14 cellular contexts compared by ENCODE assay signal in genomic region chrX:97743014-97743413, GRCh38.
DNase-seq lines count a peak whose midpoint lies in the region; ATAC-seq and TF ChIP-seq lines count a peak whose summit lies in the region.
"Had no signal": no experiment of that assay in that cellular context is flagged by ENCODE, and none has a peak within 500 bp of the region (broad histone marks: within the 10 kb centered on the region; RNA-seq: fewer than 3 reads in every experiment).

No MANE protein-coding gene starts in this region.

- TF ChIP-seq CTCF in OCI-LY1 (IDR thresholded peaks at IDR 0.05; ENCODE audit: low read length) (peak; percentile 26), fibroblast of the aortic adventitia (IDR thresholded peaks at IDR 0.05; ENCODE audit: insufficient read depth, low read length) (peak; percentile 13), PC-3 (conservative IDR thresholded peaks at IDR 0.05; ENCODE audit: low read depth, low read length) (no peak)

- H3K79me2 ChIP-seq in OCI-LY1 (ENCODE audit: insufficient read depth, low read length) = no peaks in the 10 kb centered on the region
- H3K79me2 ChIP-seq in PC-3 (ENCODE audit: low read length) = no peaks in the 10 kb centered on the region

- H3F3A ChIP-seq in OCI-LY1 (ENCODE audit: insufficient read depth, low read length) (no peaks in the 10 kb centered on the region), PC-3 (ENCODE audit: low read length, unreplicated experiment) (peaks cover 7% of the 10 kb centered on the region)

- no peaks in the 10 kb centered on the region for H3K9me3 ChIP-seq in OCI-LY1 (ENCODE audit: low read length)
- no peaks in the 10 kb centered on the region for H3K9me3 ChIP-seq in PC-3 (ENCODE audit: low read length)
- H3K9me3 ChIP-seq: prostate gland had no signal

- H3K36me3 ChIP-seq in OCI-LY1 (ENCODE audit: insufficient read depth, low read length) (no peaks in the 10 kb centered on the region), PC-3 (ENCODE audit: low read depth, low read length) (no peaks in the 10 kb centered on the region)
- H3K36me3 ChIP-seq: prostate gland had no signal

- no TSS peak for BruUV-seq in PC-3 (replicated peaks; lab: Mats Ljungman, UMichigan)

- H3K4me1 ChIP-seq in OCI-LY1 (ENCODE audit: insufficient read depth, low read length, severe bottlenecking) = no peaks in the 10 kb centered on the region
- peaks cover 38% of the 10 kb centered on the region for H3K4me1 ChIP-seq in PC-3 (ENCODE audit: insufficient read depth, low read length)
- H3K4me1 ChIP-seq: prostate gland had no signal

- intact Hi-C loops in posterior cingulate gyrus (cut with DNase I) (no loop called here), PC-3 (cut with micrococcal nuclease) (no loop called here)

- H3K27ac ChIP-seq in OCI-LY1 (ENCODE audit: low read depth, low read length, poor library complexity, severe bottlenecking) = no peak overlapping the region
- H3K27ac ChIP-seq in PC-3 (ENCODE audit: low read length) = no peak overlapping the region
- H3K27ac ChIP-seq: prostate gland had no signal

- H3K9ac ChIP-seq in OCI-LY1 (ENCODE audit: low read length) = no peak overlapping the region
- no peak overlapping the region for H3K9ac ChIP-seq in PC-3 (ENCODE audit: low read length)

- no peaks in the 10 kb centered on the region for H3K27me3 ChIP-seq in OCI-LY1 (ENCODE audit: insufficient read depth, low read length)
- no peaks in the 10 kb centered on the region for H3K27me3 ChIP-seq in PC-3 (ENCODE audit: low read length)

- no peak overlapping the region for H2AFZ ChIP-seq in OCI-LY1 (ENCODE audit: low read length)
- H2AFZ ChIP-seq in PC-3 (ENCODE audit: low read length) = no peak overlapping the region

- H3K9me2 ChIP-seq in OCI-LY1 (ENCODE audit: low read depth, low read length) = no peaks in the 10 kb centered on the region
- no peaks in the 10 kb centered on the region for H3K9me2 ChIP-seq in PC-3 (replicated peaks; ENCODE audit: low read length)

- ATAC-seq in GM19351 (IDR thresholded peaks at IDR 0.05; ENCODE audit: unreplicated experiment) (no peak), PC-3 (no peak)

- POLR2A ChIA-PET in PC-3 (lab: Charles Lee; ENCODE audit: unreplicated experiment) = no interaction called here

- H3K4me3 ChIP-seq in OCI-LY1 (ENCODE audit: low read depth, low read length, poor library complexity, severe bottlenecking) (no peak overlapping the region), fibroblast of the aortic adventitia (ENCODE audit: low read depth, low read length) (no peak overlapping the region), PC-3 (ENCODE audit: low read length) (no peak overlapping the region)
- H3K4me3 ChIP-seq: prostate gland had no signal

- DNase-seq in DMS53 (lab: John Stamatoyannopoulos, UW) (peak; percentile 7), DMS53 treated with DMSO at 0.1 percent for 48 hours (lab: John Stamatoyannopoulos, UW; ENCODE audit: unreplicated experiment) (no peak), D341Med (ENCODE audit: low spot score) (peak; percentile 15), fibroblast of the aortic adventitia (ENCODE audit: low read depth) (no peak), posterior cingulate gyrus (no peak), PC-3 (no peak)
- DNase-seq: activated CD4-positive, alpha-beta T cell treated with anti-CD3 and anti-CD28 coated beads for 4 hours; midbrain; MV-4-11; NCI-H446 treated with DMSO at 0.1 percent for 48 hours; SIG-M5 had no signal

- H4K20me1 ChIP-seq in OCI-LY1 (ENCODE audit: insufficient read depth, low read length) (no peaks in the 10 kb centered on the region), PC-3 (ENCODE audit: low read length) (no peaks in the 10 kb centered on the region)

- CTCF ChIA-PET in PC-3 (lab: Charles Lee) = no interaction called here

- H3K4me2 ChIP-seq in OCI-LY1 (ENCODE audit: low read length) (no peak overlapping the region), PC-3 (ENCODE audit: low read length) (no peak overlapping the region)

Comparison
In these comparisons a context has a peak if more than half of its experiments do, and no peak if none do; other contexts are left out.
1. DNase-seq: peak in DMS53 (single experiment) and D341Med (single experiment); none in DMS53 treated with DMSO at 0.1 percent for 48 hours (single experiment), fibroblast of the aortic adventitia (single experiment), posterior cingulate gyrus (0 of 10) and PC-3 (single experiment).